Comparison of ENCODE assay signal across 9 cellular contexts in genomic region chr17:19386974-19387920, GRCh38. TPM values are rescaled to one million over a fixed set of nuclear protein-coding genes. Genes with fewer than 3 reads are reported as not detected.
DNase-seq lines count a peak whose midpoint lies in the region; ATAC-seq and TF ChIP-seq lines count a peak whose summit lies in the region.
"Had no signal": no experiment of that assay in that cellular context is flagged by ENCODE, and none has a peak within 500 bp of the region (broad histone marks: within the 10 kb centered on the region; RNA-seq: fewer than 3 reads in every experiment).

TSS of gene MFAP4 (minus strand) at chr17:19387190. CDS start at chr17:19387155, 35 bp downstream.

- 20 to 22% methylated on average over 4 to 18 of the region's 22 CpGs for WGBS in endodermal cell (ENCODE audit: insufficient coverage in 1 of 2, insufficient read length in 1 of 2), 2 experiments

- H3K27ac ChIP-seq in endodermal cell (ENCODE audit: low read depth, low read length): peak within 1 kb of the TSS; percentile 92
- H3K27ac ChIP-seq in muscle layer of duodenum (ENCODE audit: low read length): peak within 1 kb of the TSS; percentile 94

- H3K4me3 ChIP-seq in endodermal cell (ENCODE audit: low read length) (no peak within 1 kb of the TSS), muscle layer of duodenum (ENCODE audit: low read depth in 1 of 2, low read length in 2 of 2) (peak within 1 kb of the TSS; percentile 39 to 58)

- H3K27me3 ChIP-seq in endodermal cell (ENCODE audit: control insufficient read depth, insufficient read depth, low read length, poor library complexity, severe bottlenecking): no peaks in the 10 kb centered on the region
- H3K27me3 ChIP-seq in muscle layer of duodenum (ENCODE audit: low read depth, low read length): no peaks in the 10 kb centered on the region

- H3K36me3 ChIP-seq in endodermal cell (ENCODE audit: control insufficient read depth, insufficient read depth, low read length) (peaks cover 33% of the 10 kb centered on the region), muscle layer of duodenum (ENCODE audit: control insufficient read depth in 1 of 2, insufficient read depth in 2 of 2, low read length in 2 of 2) (peaks cover 14 to 20% of the 10 kb centered on the region in 2 donors)

- H3K9me3 ChIP-seq in endodermal cell (ENCODE audit: control insufficient read depth, low read length): no peaks in the 10 kb centered on the region
- H3K9me3 ChIP-seq in muscle layer of duodenum (ENCODE audit: control insufficient read depth in 1 of 2, low read length in 2 of 2): no peaks in the 10 kb centered on the region

- peak within 1 kb of the TSS; percentile 11 for H3K9ac ChIP-seq in endodermal cell (ENCODE audit: extremely low read depth, low read length, poor library complexity, severe bottlenecking)

- TF ChIP-seq CTCF in endodermal cell (conservative IDR thresholded peaks at IDR 0.05): no peak

- H3K27ac Mint-ChIP-seq in endodermal cell: peak within 1 kb of the TSS; percentile 86

- peaks cover 7% of the 10 kb centered on the region for H3K4me1 ChIP-seq in endodermal cell (ENCODE audit: control insufficient read depth, insufficient read depth, low read length)
- H3K4me1 ChIP-seq in muscle layer of duodenum (ENCODE audit: control insufficient read depth in 1 of 2, insufficient read depth in 2 of 2, low read length in 2 of 2): peaks cover 31 to 64% of the 10 kb centered on the region in 2 donors

- peak in 9 of 14 donors; percentile 15 to 58 (median 35) for DNase-seq in C1 segment of cervical spinal cord (lab: John Stamatoyannopoulos, UW)
- DNase-seq in NCI-H446 treated with DMSO at 0.1 percent for 48 hours (lab: John Stamatoyannopoulos, UW): peak; percentile 99
- peak; percentile 89 for DNase-seq in endodermal cell
- no peak for DNase-seq in activated CD8-positive, alpha-beta memory T cell treated with anti-CD3 and anti-CD28 coated beads, Interleukin-2, amount 50 U/mL, for 48 hours

- no peak for ATAC-seq in GM21737 (IDR thresholded peaks at IDR 0.05; ENCODE audit: unreplicated experiment)
- ATAC-seq in HG03039 (IDR thresholded peaks at IDR 0.05; ENCODE audit: unreplicated experiment): no peak
- ATAC-seq in HG03442 (IDR thresholded peaks at IDR 0.05; ENCODE audit: unreplicated experiment): no peak

- H3K9me3 Mint-ChIP-seq in endodermal cell: no peaks in the 10 kb centered on the region

- peak within 1 kb of the TSS; percentile 32 for H3K4me3 Mint-ChIP-seq in endodermal cell

- peaks cover 28% of the 10 kb centered on the region for H3K36me3 Mint-ChIP-seq in endodermal cell (ENCODE audit: low read depth)

- H3K4me1 Mint-ChIP-seq in endodermal cell: peaks cover 46% of the 10 kb centered on the region

- peaks cover under 1% of the 10 kb centered on the region for H3K27me3 Mint-ChIP-seq in endodermal cell (ENCODE audit: insufficient read depth)

RNA-seq across cellular contexts. Expression of gene MFAP4, which starts in this region (rescaled TPM):
- total RNA-seq in endodermal cell: 10 to 100 TPM; 11.1 to 36.8 TPM
- polyA plus RNA-seq in endodermal cell (2013, experiment 1 of 2): 20.4 TPM
- polyA plus RNA-seq in endodermal cell (2013, experiment 2 of 2): 18.1 TPM
- total RNA-seq: dermis microvascular lymphatic vessel endothelial cell had no signal
